In genomic region chr4:32991663-32992062, GRCh38 we compare ENCODE assay signal across 30 cellular contexts.
"Had no signal": no experiment of that assay in that cellular context is flagged by ENCODE, and none has a peak within 500 bp of the region (broad histone marks: within the 10 kb centered on the region; RNA-seq: fewer than 3 reads in every experiment).

No MANE protein-coding gene starts in this region.

- H3K9me3 Mint-ChIP-seq: mesothelial cell of epicardium, neural crest cell had no signal

- H3K27ac ChIP-seq: epithelial cell of prostate, foreskin keratinocyte, gastroesophageal sphincter, heart left ventricle, hepatocyte, neutrophil, parathyroid adenoma, right atrium auricular region, sigmoid colon, stomach, thyroid gland, vagina had no signal

- H3K27me3 Mint-ChIP-seq: effector memory CD8-positive, alpha-beta T cell; naive B cell; natural killer cell treated with Interleukin-12 subunit alpha and Interleukin-12 subunit beta and Interleukin-15 and Interleukin-18, amount 100 ng/mL, for 72 hours had no signal

- H3K4me1 ChIP-seq: foreskin keratinocyte, gastroesophageal sphincter, heart left ventricle, parathyroid adenoma, right atrium auricular region, stomach, thyroid gland, vagina had no signal

- H3K9me3 ChIP-seq: gastroesophageal sphincter, heart left ventricle, mucosa of descending colon, neutrophil, right atrium auricular region, sigmoid colon, stomach, thyroid gland, vagina had no signal

- H3K27me3 ChIP-seq: foreskin keratinocyte, gastroesophageal sphincter, heart left ventricle, hepatocyte, neutrophil, right atrium auricular region, sigmoid colon, stomach, thyroid gland, vagina had no signal

- H3K4me3 ChIP-seq: gastroesophageal sphincter, heart left ventricle, hepatocyte, lung, mucosa of descending colon, right atrium auricular region, sigmoid colon, stomach, thyroid gland, vagina had no signal

- H2AFZ ChIP-seq: hepatocyte, parathyroid adenoma had no signal

- H3K9ac ChIP-seq: parathyroid adenoma had no signal

- H3K4me2 ChIP-seq: hepatocyte had no signal

- H3K27ac Mint-ChIP-seq: effector memory CD8-positive, alpha-beta T cell; mesothelial cell of epicardium; naive B cell; natural killer cell treated with Interleukin-12 subunit alpha and Interleukin-12 subunit beta and Interleukin-15 and Interleukin-18, amount 100 ng/mL, for 72 hours; progenitor cell of endocrine pancreas; stimulated activated effector memory CD8-positive, alpha-beta T cell treated with anti-CD3 and anti-CD28 coated beads, Interleukin-12 subunit alpha, Interleukin-12 subunit beta, amount 100 ng/mL, for 72 hours had no signal

- H3K4me3 Mint-ChIP-seq: effector memory CD8-positive, alpha-beta T cell; mesothelial cell of epicardium; naive B cell; natural killer cell treated with Interleukin-12 subunit alpha and Interleukin-12 subunit beta and Interleukin-15 and Interleukin-18, amount 100 ng/mL, for 72 hours; neural crest cell; stimulated activated effector memory CD8-positive, alpha-beta T cell treated with anti-CD3 and anti-CD28 coated beads, Interleukin-12 subunit alpha, Interleukin-12 subunit beta, amount 100 ng/mL, for 72 hours had no signal

- H3K36me3 Mint-ChIP-seq: mesothelial cell of epicardium; naive B cell; natural killer cell treated with Interleukin-12 subunit alpha and Interleukin-12 subunit beta and Interleukin-15 and Interleukin-18, amount 100 ng/mL, for 72 hours; stimulated activated effector memory CD8-positive, alpha-beta T cell treated with anti-CD3 and anti-CD28 coated beads, Interleukin-12 subunit alpha, Interleukin-12 subunit beta, amount 100 ng/mL, for 72 hours had no signal

- H3K4me1 Mint-ChIP-seq: naive B cell; neural crest cell; stimulated activated effector memory CD8-positive, alpha-beta T cell treated with anti-CD3 and anti-CD28 coated beads, Interleukin-12 subunit alpha, Interleukin-12 subunit beta, amount 100 ng/mL, for 72 hours had no signal

- H3K36me3 ChIP-seq: gastroesophageal sphincter, heart left ventricle, neutrophil, right atrium auricular region, sigmoid colon, stomach, thyroid gland, vagina had no signal

- H3K79me2 ChIP-seq: hepatocyte, parathyroid adenoma had no signal

- ATAC-seq: effector memory CD8-positive, alpha-beta T cell; esophagus mucosa; foreskin keratinocyte; gastroesophageal sphincter; heart left ventricle; left lobe of liver; mucosa of descending colon; natural killer cell treated with Interleukin-12 subunit alpha and Interleukin-12 subunit beta and Interleukin-15 and Interleukin-18, amount 100 ng/mL, for 72 hours; stimulated activated effector memory CD8-positive, alpha-beta T cell treated with anti-CD3 and anti-CD28 coated beads, Interleukin-12 subunit alpha, Interleukin-12 subunit beta, amount 100 ng/mL, for 72 hours had no signal

- DNase-seq: cortex of kidney; effector memory CD8-positive, alpha-beta T cell; heart left ventricle; kidney; mesenchymal stem cell; mucosa of descending colon; naive B cell; sigmoid colon; stimulated activated CD4-positive, alpha-beta T cell treated with anti-CD3 and anti-CD28 coated beads, Interleukin-2, amount 100 ng/mL, for 24 hours; stimulated activated CD4-positive, alpha-beta T cell treated with anti-CD3 and anti-CD28 coated beads, Interleukin-4, amount 100 ng/mL, for 24 hours; stimulated activated naive CD4-positive, alpha-beta T cell treated with Interleukin-2 at 50 U/mL for 16 hours; stomach; thyroid gland; trophoblast cell had no signal
